In the genomic region with DNA sequence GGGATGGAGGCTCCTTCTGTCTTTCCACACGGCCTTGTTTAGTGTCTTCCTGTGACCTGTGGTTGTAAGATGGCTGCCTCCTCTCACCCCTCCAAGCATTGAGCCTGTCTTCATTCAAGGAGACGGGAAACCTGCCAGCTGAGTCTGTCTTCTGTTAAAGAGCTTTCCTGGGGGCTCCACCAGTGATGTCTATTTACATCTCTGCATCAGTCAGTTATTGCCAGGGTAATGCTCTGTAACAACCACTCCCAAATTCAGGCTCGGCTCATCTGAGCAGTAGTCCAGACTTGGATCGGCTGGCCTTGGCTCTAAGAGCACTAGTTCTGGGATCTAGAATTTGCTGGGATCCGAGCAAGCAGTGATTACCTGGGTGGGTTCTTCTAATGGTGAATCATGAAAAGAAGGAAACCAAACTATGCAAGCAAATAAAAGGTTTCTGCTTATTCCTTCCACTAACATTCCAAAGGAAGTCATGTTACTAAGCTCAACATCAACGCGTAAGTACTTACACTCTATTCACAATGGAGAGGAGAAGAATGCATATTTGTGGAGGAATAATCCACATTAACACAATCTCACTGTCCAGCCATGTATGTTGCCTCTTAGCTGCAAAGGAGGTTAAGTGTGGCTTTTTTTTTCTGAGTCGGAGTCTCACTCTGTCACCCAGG, we compare ENCODE assay signal across 2 cellular contexts.
TF ChIP-seq lines count a peak whose summit lies in the region.

No MANE protein-coding gene starts in this region.

TF ChIP-seq in IMR-90, 13 proteins besides CTCF, POLR2A, EP300 and RAD21:
- TF ChIP-seq NFE2L2 (IDR thresholded peaks at IDR 0.05; ENCODE audit: low read depth, low read length) (no peak), MAFK (IDR thresholded peaks at IDR 0.05; ENCODE audit: low read depth, low read length) (no peak), MAZ (IDR thresholded peaks at IDR 0.05; ENCODE audit: borderline replicate concordance, low read depth, low read length) (no peak), SMC3 (IDR thresholded peaks at IDR 0.05; ENCODE audit: low read depth, low read length) (no peak), RCOR1 (IDR thresholded peaks at IDR 0.05; ENCODE audit: insufficient replicate concordance, low read length) (no peak)
- TF ChIP-seq, protein P1, sequence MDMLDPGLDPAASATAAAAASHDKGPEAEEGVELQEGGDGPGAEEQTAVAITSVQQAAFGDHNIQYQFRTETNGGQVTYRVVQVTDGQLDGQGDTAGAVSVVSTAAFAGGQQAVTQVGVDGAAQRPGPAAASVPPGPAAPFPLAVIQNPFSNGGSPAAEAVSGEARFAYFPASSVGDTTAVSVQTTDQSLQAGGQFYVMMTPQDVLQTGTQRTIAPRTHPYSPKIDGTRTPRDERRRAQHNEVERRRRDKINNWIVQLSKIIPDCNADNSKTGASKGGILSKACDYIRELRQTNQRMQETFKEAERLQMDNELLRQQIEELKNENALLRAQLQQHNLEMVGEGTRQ (IDR thresholded peaks at IDR 0.05; ENCODE audit: low read depth, low read length) = no peak

TF ChIP-seq in K562, 482 proteins besides CTCF, POLR2A, EP300 and RAD21:
- TF ChIP-seq ZNF140 (CRISPR knock-in tag; IDR thresholded peaks at IDR 0.05) = no peak
- no peak for TF ChIP-seq SAFB (IDR thresholded peaks at IDR 0.05; ENCODE audit: borderline replicate concordance, low read depth, low read length)
- TF ChIP-seq MYC (IDR thresholded peaks at IDR 0.05; ENCODE audit: low read depth, low read length) = no peak
- no peak for TF ChIP-seq MYC (CRISPR knock-in tag; IDR thresholded peaks at IDR 0.05; ENCODE audit: borderline replicate concordance, low read depth)
- TF ChIP-seq, protein P2, sequence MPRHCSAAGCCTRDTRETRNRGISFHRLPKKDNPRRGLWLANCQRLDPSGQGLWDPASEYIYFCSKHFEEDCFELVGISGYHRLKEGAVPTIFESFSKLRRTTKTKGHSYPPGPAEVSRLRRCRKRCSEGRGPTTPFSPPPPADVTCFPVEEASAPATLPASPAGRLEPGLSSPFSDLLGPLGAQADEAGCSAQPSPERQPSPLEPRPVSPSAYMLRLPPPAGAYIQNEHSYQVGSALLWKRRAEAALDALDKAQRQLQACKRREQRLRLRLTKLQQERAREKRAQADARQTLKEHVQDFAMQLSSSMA (CRISPR knock-in tag; IDR thresholded peaks at IDR 0.05) = no peak
- TF ChIP-seq MYNN (IDR thresholded peaks at IDR 0.05) = no peak
- TF ChIP-seq MYNN (CRISPR knock-in tag; IDR thresholded peaks at IDR 0.05) = no peak
- no peak for TF ChIP-seq ZNF175 (CRISPR knock-in tag; IDR thresholded peaks at IDR 0.05; ENCODE audit: low read depth)
- no peak for TF ChIP-seq SMAD4 (CRISPR knock-in tag; conservative IDR thresholded peaks at IDR 0.05)
- no peak for TF ChIP-seq RBBP5 (IDR thresholded peaks at IDR 0.05; ENCODE audit: borderline replicate concordance, insufficient read depth, low read length, poor library complexity, severe bottlenecking)
- TF ChIP-seq, protein P3, sequence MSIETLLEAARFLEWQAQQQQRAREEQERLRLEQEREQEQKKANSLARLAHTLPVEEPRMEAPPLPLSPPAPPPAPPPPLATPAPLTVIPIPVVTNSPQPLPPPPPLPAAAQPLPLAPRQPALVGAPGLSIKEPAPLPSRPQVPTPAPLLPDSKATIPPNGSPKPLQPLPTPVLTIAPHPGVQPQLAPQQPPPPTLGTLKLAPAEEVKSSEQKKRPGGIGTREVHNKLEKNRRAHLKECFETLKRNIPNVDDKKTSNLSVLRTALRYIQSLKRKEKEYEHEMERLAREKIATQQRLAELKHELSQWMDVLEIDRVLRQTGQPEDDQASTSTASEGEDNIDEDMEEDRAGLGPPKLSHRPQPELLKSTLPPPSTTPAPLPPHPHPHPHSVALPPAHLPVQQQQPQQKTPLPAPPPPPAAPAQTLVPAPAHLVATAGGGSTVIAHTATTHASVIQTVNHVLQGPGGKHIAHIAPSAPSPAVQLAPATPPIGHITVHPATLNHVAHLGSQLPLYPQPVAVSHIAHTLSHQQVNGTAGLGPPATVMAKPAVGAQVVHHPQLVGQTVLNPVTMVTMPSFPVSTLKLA (conservative IDR thresholded peaks at IDR 0.05) = no peak
- TF ChIP-seq KDM1A (IDR thresholded peaks at IDR 0.05) = peak in 1 of 2 experiments; percentile 51; a peak in 1 of 4 replicates
- no peak for TF ChIP-seq ZNF274 (IDR thresholded peaks at IDR 0.05; ENCODE audit: borderline replicate concordance, low read depth, low read length)
- no peak for TF ChIP-seq HMG20A (CRISPR knock-in tag; conservative IDR thresholded peaks at IDR 0.05)
- TF ChIP-seq TRIM24 (IDR thresholded peaks at IDR 0.05) = peak in 1 of 2 experiments; percentile 58; a peak in 1 of 4 replicates
- peak; percentile 85 for TF ChIP-seq BCOR (IDR thresholded peaks at IDR 0.05)
- TF ChIP-seq SMARCA5 (IDR thresholded peaks at IDR 0.05) = no peak
- TF ChIP-seq RBM25 (IDR thresholded peaks at IDR 0.05; ENCODE audit: low read depth, low read length, severe bottlenecking) = peak; percentile 83
- 0 out of 2 replicates have a peak, but pooled peaks have one; percentile 34 for TF ChIP-seq CBX1 (IDR thresholded peaks at IDR 0.05; ENCODE audit: low read depth)
- TF ChIP-seq CBX3 (IDR thresholded peaks at IDR 0.05; ENCODE audit: borderline replicate concordance in 1 of 2, low read length in 2 of 2) = 0 out of 3 replicates have a peak, but pooled peaks of 1 of the 2 experiments have one; percentile 17
- TF ChIP-seq CHCHD3 (CRISPR knock-in tag; IDR thresholded peaks at IDR 0.05) = no peak
- no peak for TF ChIP-seq PHF8 (IDR thresholded peaks at IDR 0.05; ENCODE audit: borderline replicate concordance, low read length)
- TF ChIP-seq TRIM28 (IDR thresholded peaks at IDR 0.05) = peak; percentile 79
- TF ChIP-seq POLR2AphosphoS2 (IDR thresholded peaks at IDR 0.05; ENCODE audit: low read length) = no peak
- TF ChIP-seq RAD51 (IDR thresholded peaks at IDR 0.05; ENCODE audit: borderline replicate concordance, low read depth) = no peak
